In genomic region chr7:21401944-21402343, GRCh38 we compare ENCODE assay signal across 29 cellular contexts.
"Had no signal": no experiment of that assay in that cellular context is flagged by ENCODE, and none has a peak within 500 bp of the region (broad histone marks: within the 10 kb centered on the region; RNA-seq: fewer than 3 reads in every experiment).

No MANE protein-coding gene starts in this region.

- H3K36me3 ChIP-seq: colonic mucosa, esophagus muscularis mucosa, esophagus squamous epithelium, gastrocnemius medialis, gastroesophageal sphincter, heart left ventricle, heart right ventricle had no signal

- H3K4me1 Mint-ChIP-seq: endodermal cell had no signal

- H3K4me2 ChIP-seq: hepatocyte had no signal

- DNase-seq: colonic mucosa; cortex of kidney; dermis blood vessel endothelial cell; dorsolateral prefrontal cortex; effector CD4-positive, alpha-beta T cell; effector CD8-positive, alpha-beta T cell; effector memory CD4-positive, alpha-beta T cell; effector memory CD8-positive, alpha-beta T cell; endodermal cell; erythroblast; esophagus squamous epithelium; foreskin fibroblast; foreskin keratinocyte; foreskin melanocyte; gastrocnemius medialis; glutamatergic neuron; head of caudate nucleus; heart left ventricle; heart right ventricle had no signal

- H3K4me1 ChIP-seq: colonic mucosa, esophagus muscularis mucosa, esophagus squamous epithelium, foreskin keratinocyte, gastrocnemius medialis, gastroesophageal sphincter, heart left ventricle, heart right ventricle had no signal

- H3K79me2 ChIP-seq: hepatocyte had no signal

- H3K27ac ChIP-seq: colonic mucosa, coronary artery, dorsolateral prefrontal cortex, epithelial cell of prostate, esophagus muscularis mucosa, esophagus squamous epithelium, foreskin keratinocyte, gastrocnemius medialis, gastroesophageal sphincter, heart left ventricle, heart right ventricle, hepatocyte had no signal

- H3K27ac Mint-ChIP-seq: dendritic cell treated with granulocyte-macrophage colony-stimulating factor and Interleukin-4, amounts not matched to agents 40 ng/mL and 50 ng/mL, for 4 days; endodermal cell had no signal

- H3K9me3 ChIP-seq: colonic mucosa, esophagus muscularis mucosa, esophagus squamous epithelium, gastrocnemius medialis, gastroesophageal sphincter, heart left ventricle, heart right ventricle had no signal

- H3K27me3 Mint-ChIP-seq: effector memory CD8-positive, alpha-beta T cell had no signal

- H2AFZ ChIP-seq: hepatocyte had no signal

- H3K27me3 ChIP-seq: colonic mucosa, dorsolateral prefrontal cortex, esophagus muscularis mucosa, esophagus squamous epithelium, foreskin keratinocyte, gastrocnemius medialis, gastroesophageal sphincter, heart left ventricle, heart right ventricle, hepatocyte had no signal

- FAIRE-seq: endometrium, endothelial cell of umbilical vein, frontal cortex had no signal

- ATAC-seq: effector memory CD8-positive, alpha-beta T cell; esophagus mucosa; foreskin keratinocyte; gastrocnemius medialis; gastroesophageal sphincter; heart left ventricle; heart right ventricle had no signal

- H3K4me3 ChIP-seq: colonic mucosa, coronary artery, dorsolateral prefrontal cortex, esophagus muscularis mucosa, esophagus squamous epithelium, gastrocnemius medialis, gastroesophageal sphincter, heart left ventricle, heart right ventricle, hepatocyte had no signal

- H3K4me3 Mint-ChIP-seq: dendritic cell treated with granulocyte-macrophage colony-stimulating factor and Interleukin-4, amounts not matched to agents 40 ng/mL and 50 ng/mL, for 4 days; effector memory CD8-positive, alpha-beta T cell; endodermal cell had no signal
